Comparison of ENCODE assay signal across 19 cellular contexts in genomic region chr12:34163443-34163842, GRCh38.
DNase-seq lines count a peak whose midpoint lies in the region; FAIRE-seq and TF ChIP-seq lines count a peak whose summit lies in the region.
"Had no signal": no experiment of that assay in that cellular context is flagged by ENCODE, and none has a peak within 500 bp of the region (broad histone marks: within the 10 kb centered on the region; RNA-seq: fewer than 3 reads in every experiment).

No MANE protein-coding gene starts in this region.

- TF ChIP-seq POLR2A in GM12892 (IDR thresholded peaks at IDR 0.05; ENCODE audit: low read depth, low read length) = no peak

- H3K27ac ChIP-seq in small intestine (ENCODE audit: low read depth in 1 of 2, low read length in 1 of 2) = no peak overlapping the region
- H3K27ac ChIP-seq: 22Rv1 had no signal

- WGBS in small intestine, 3 donors = 50 to 62% (median 56%) methylated on average over 1 of the region's 1 CpG

- H3K36me3 ChIP-seq in small intestine (ENCODE audit: control insufficient read depth in 2 of 2, insufficient read depth in 2 of 2, low read length in 2 of 2) = no peaks in the 10 kb centered on the region

- no peaks in the 10 kb centered on the region for H3K9me3 ChIP-seq in small intestine (ENCODE audit: control insufficient read depth, low read depth)
- H3K9me3 ChIP-seq: Caco-2, SK-N-SH had no signal

- TF ChIP-seq CTCF in epithelial cell of esophagus (IDR thresholded peaks at IDR 0.05; ENCODE audit: insufficient read depth, low read depth, low read length, missing control alignments) = no peak

- no peaks in the 10 kb centered on the region for H3K27me3 ChIP-seq in small intestine (ENCODE audit: control insufficient read depth in 2 of 2, insufficient read depth in 2 of 2, low read length in 2 of 2)

- H3K4me3 ChIP-seq in epithelial cell of esophagus (ENCODE audit: low read length) = no peak overlapping the region
- H3K4me3 ChIP-seq in small intestine (ENCODE audit: low read depth in 1 of 2, low read length in 2 of 2) = no peak overlapping the region

- FAIRE-seq in small intestine (lab: Jason Lieb, UNC) (no peak), GM12892 (lab: Jason Lieb, UNC) (no peak)
- FAIRE-seq: GM12891, H1 had no signal

- DNase-seq in DMS53 (lab: John Stamatoyannopoulos, UW) (peak; percentile 11), DMS53 treated with DMSO at 0.1 percent for 48 hours (lab: John Stamatoyannopoulos, UW; ENCODE audit: unreplicated experiment) (no peak), HT-29 (ENCODE audit: low spot score) (peak; percentile 9), NCI-H748 (lab: John Stamatoyannopoulos, UW; ENCODE audit: unreplicated experiment) (peak; percentile 81), epithelial cell of esophagus (ENCODE audit: low read depth) (peak; percentile 42), Kasumi-1 (lab: John Stamatoyannopoulos, UW) (no peak), small intestine (no peak), GM12892 (ENCODE audit: insufficient read length) (no peak)
- DNase-seq: Caco-2; CD4-positive, CD25-positive, alpha-beta regulatory T cell; DMS153; NCI-H187 treated with DMSO at 0.1 percent for 48 hours; NCI-H2171 treated with DMSO at 0.1 percent for 48 hours; NCI-H82; SK-N-SH; T-cell had no signal

- H3K4me1 ChIP-seq in small intestine (ENCODE audit: control insufficient read depth in 2 of 2, insufficient read depth in 1 of 2, low read depth in 1 of 2, low read length in 1 of 2) = no peaks in the 10 kb centered on the region
- H3K4me1 ChIP-seq: Caco-2 had no signal

Comparison
In these comparisons a context has a peak if more than half of its experiments do, and no peak if none do; other contexts are left out.
1. DNase-seq: peak in DMS53 (single experiment), HT-29 (single experiment), NCI-H748 (single experiment) and epithelial cell of esophagus (single experiment); none in DMS53 treated with DMSO at 0.1 percent for 48 hours (single experiment), Kasumi-1 (0 of 2), small intestine (single experiment) and GM12892 (single experiment).